ENCODE assay signal across 13 cellular contexts in the genomic region with DNA sequence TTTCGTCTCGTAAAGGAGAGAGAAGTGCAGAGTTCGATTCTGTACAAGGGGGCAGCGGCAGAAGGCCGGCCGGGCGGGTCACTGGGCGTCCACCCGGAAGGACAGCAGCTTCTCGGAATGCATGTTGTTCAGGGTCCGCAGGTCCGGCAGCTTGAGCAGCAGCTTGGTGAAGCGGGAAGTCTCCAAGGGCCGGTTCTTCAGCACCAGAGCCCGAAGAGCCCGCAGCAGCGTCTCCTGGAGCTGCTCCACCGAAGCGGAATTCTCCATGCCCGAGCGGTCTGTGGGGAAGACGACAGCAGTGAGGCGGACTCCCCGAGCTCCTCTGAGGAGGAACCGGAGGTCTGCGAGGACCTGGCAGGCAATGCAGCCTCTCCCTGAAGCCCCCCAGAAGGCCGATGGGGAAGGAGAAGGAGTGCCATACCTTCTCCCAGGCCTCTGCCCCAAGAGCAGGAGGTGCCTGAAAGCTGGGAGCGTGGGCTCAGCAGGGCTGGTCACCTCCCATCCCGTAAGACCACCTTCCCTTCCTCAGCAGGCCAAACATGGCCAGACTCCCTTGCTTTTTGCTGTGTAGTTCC. TPM values are rescaled to one million over a fixed set of nuclear protein-coding genes. Genes with fewer than 3 reads are reported as not detected.
DNase-seq lines count a peak whose midpoint lies in the region; ATAC-seq and TF ChIP-seq lines count a peak whose summit lies in the region.
"Had no signal": no experiment of that assay in that cellular context is flagged by ENCODE, and none has a peak within 500 bp of the region (broad histone marks: within the 10 kb centered on the region; RNA-seq: fewer than 3 reads in every experiment).

No MANE protein-coding gene starts in this region.

- ATAC-seq in GM18907 (IDR thresholded peaks at IDR 0.05; ENCODE audit: unreplicated experiment) (no peak), HG03025 (IDR thresholded peaks at IDR 0.05; ENCODE audit: low FRiP score, unreplicated experiment) (no peak)

- no peak for TF ChIP-seq CTCF in ascending aorta (IDR thresholded peaks at IDR 0.05)
- TF ChIP-seq CTCF in spleen (IDR thresholded peaks at IDR 0.05 in 8 of 11, conservative IDR thresholded peaks at IDR 0.05 in 3 of 11) = no peak

- peaks cover 36 to 76% of the 10 kb centered on the region in 2 donors for H3K4me1 ChIP-seq in ascending aorta
- H3K4me1 ChIP-seq in spleen = peaks cover 35 to 76% (median 49%) of the 10 kb centered on the region in 6 donors

- H3K4me3 ChIP-seq in ascending aorta (peak overlapping the region in 1 of 2 donors; percentile 2), spleen (no peak overlapping the region)
- H3K4me3 ChIP-seq: hepatocyte had no signal

- H3K9me3 ChIP-seq in ascending aorta (no peaks in the 10 kb centered on the region), spleen (no peaks in the 10 kb centered on the region)
- H3K9me3 ChIP-seq: SK-N-SH had no signal

- WGBS in spleen, 5 donors = 87 to 92% (median 90%) methylated on average over 24 to 29 of the region's 29 CpGs

- peak overlapping the region; percentile 91 to 99 for H3K27ac ChIP-seq in ascending aorta
- peak overlapping the region in 7 of 8 donors; percentile 4 to 94 (median 88) for H3K27ac ChIP-seq in spleen
- H3K27ac ChIP-seq: hepatocyte had no signal

- DNase-seq in G401 (ENCODE audit: low spot score) (peak; percentile 52), ascending aorta (ENCODE audit: low spot score in 2 of 2) (no peak), islet precursor cell (peak; percentile 62), spleen (no peak), epidermal melanocyte (ENCODE audit: insufficient read length, low spot score) (no peak), GDM1 (lab: John Stamatoyannopoulos, UW) (no peak)
- DNase-seq: activated CD4-positive, alpha-beta T cell treated with anti-CD3 and anti-CD28 coated beads for 48 hours; mesendoderm; NCI-H1436; SK-N-SH had no signal

- TF ChIP-seq POLR2A in spleen (IDR thresholded peaks at IDR 0.05) = no peak

- in situ Hi-C loops in G401 (cut with HindIII; ENCODE audit: low sequenced_read_pairs) = no loop called here

- intact Hi-C loops in ascending aorta (cut with DNase I) = loop anchor here (2.0 kb wide), 2 partner anchors 18 to 24 kb away; no protein-coding TSS in a partner anchor
- intact Hi-C loops in spleen (cut with DNase I; ENCODE audit: low total_unique reads) = no loop called here

- H3K36me3 ChIP-seq in ascending aorta = peaks cover 66 to 71% of the 10 kb centered on the region in 2 donors
- peaks cover 0 to 95% (median 38%) of the 10 kb centered on the region in 6 donors for H3K36me3 ChIP-seq in spleen

- H3K27me3 ChIP-seq in ascending aorta (no peaks in the 10 kb centered on the region), spleen (replicated peaks in 1 of 7) (no peaks in the 10 kb centered on the region)
- H3K27me3 ChIP-seq: hepatocyte had no signal

RNA-seq across cellular contexts. Expression of gene NR1D1, which starts 7.3 kb away (rescaled TPM):
- 0.06 and 2.0 TPM in 2 replicates for total RNA-seq in G401 (2014; rRNA removed; shearing (Covaris generic))
- total RNA-seq in ascending aorta = 0.43 TPM
- 10 to 100 TPM in 4 of 7 donors, 1 to 10 TPM in 3; 5.5 to 15.8 (median 10.2) TPM for total RNA-seq in spleen
- polyA plus RNA-seq in spleen = 1 to 10 TPM; 3.3 to 6.4 (median 5.2) TPM

RNA-seq across cellular contexts. Expression of gene MSL1, which starts 28.7 kb away (rescaled TPM):
- 67.9 and 80.5 TPM in 2 replicates for total RNA-seq in G401 (2014; rRNA removed; shearing (Covaris generic))
- total RNA-seq in ascending aorta (82.5 TPM), spleen (100 to 1,000 TPM; 101 to 154 (median 127) TPM)
- polyA plus RNA-seq in spleen = 10 to 100 TPM; 52.6 to 85.0 (median 73.3) TPM

RNA-seq across cellular contexts. Expression of gene THRA, which starts 30.3 kb away (rescaled TPM):
- 11.8 and 18.4 TPM in 2 replicates for total RNA-seq in G401 (2014; rRNA removed; shearing (Covaris generic))
- total RNA-seq in ascending aorta (35.4 TPM), spleen (10 to 100 TPM; 14.6 to 36.1 (median 19.7) TPM)
- polyA plus RNA-seq in spleen = 10 to 100 TPM in 1 of 3 donors, 1 to 10 TPM in 2; 3.9 to 12.9 (median 4.7) TPM

RNA-seq across cellular contexts. Expression of gene MED24, which starts 38.9 kb away (rescaled TPM):
- total RNA-seq in G401 (2014; rRNA removed; shearing (Covaris generic)) = 70.0 and 90.8 TPM in 2 replicates
- total RNA-seq in ascending aorta (176 TPM), spleen (100 to 1,000 TPM in 1 of 7 donors, 10 to 100 TPM in 6; 71.7 to 102 (median 79.1) TPM)
- polyA plus RNA-seq in spleen = 10 to 100 TPM; 29.2 to 54.4 (median 42.7) TPM

RNA-seq across cellular contexts. Expression of gene CASC3, which starts 47.2 kb away (rescaled TPM):
- total RNA-seq in G401 (2014; rRNA removed; shearing (Covaris generic)) = 31.1 and 61.1 TPM in 2 replicates
- total RNA-seq in ascending aorta (48.9 TPM), spleen (100 to 1,000 TPM in 1 of 7 donors, 10 to 100 TPM in 6; 67.0 to 105 (median 78.5) TPM)
- 10 to 100 TPM; 20.2 to 38.9 (median 35.0) TPM for polyA plus RNA-seq in spleen

Comparison
In these comparisons a context has a peak if more than half of its experiments do, and no peak if none do; other contexts are left out.
1. DNase-seq: peak in G401 (single experiment) and islet precursor cell (single experiment); none in ascending aorta (0 of 2), spleen (single experiment), epidermal melanocyte (single experiment) and GDM1 (single experiment).